Comparison of ENCODE assay signal across 25 cellular contexts in the genomic region with DNA sequence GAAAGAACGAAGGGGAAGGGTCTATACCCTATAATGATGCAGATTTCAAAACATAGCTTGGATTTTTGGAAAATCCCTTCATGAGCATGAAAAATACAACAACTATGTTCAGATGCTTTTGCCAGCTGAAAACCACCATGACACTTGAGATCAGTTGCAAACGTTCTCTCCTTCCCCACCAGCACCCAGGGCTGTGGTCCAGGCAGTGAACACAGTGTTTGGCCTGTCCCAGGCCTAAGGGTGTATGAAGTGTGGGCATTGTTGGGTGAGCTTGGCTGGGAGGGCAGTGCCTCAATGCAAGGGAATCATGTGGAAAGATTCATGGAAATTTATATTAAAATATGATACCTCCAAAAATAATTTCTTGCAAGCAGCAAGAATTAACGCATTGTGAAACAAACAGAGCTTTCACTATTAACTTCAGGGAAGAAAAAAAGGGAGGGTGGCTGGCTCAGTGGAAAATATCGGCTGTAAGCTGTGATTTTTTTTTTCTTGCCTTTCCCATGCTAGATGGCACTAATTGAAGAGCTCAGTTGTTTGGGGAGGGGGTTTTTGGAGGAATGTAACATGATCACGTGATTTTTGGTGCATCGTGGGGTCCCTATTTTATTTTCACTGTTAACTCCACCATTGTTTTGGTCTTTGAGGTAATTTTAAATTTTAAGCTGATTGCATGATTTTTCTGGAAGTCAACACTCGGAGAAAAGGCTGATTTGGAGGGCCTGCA. TPM values are rescaled to one million over a fixed set of nuclear protein-coding genes. Genes with fewer than 3 reads are reported as not detected.
DNase-seq lines count a peak whose midpoint lies in the region; ATAC-seq and TF ChIP-seq lines count a peak whose summit lies in the region.
"Had no signal": no experiment of that assay in that cellular context is flagged by ENCODE, and none has a peak within 500 bp of the region (broad histone marks: within the 10 kb centered on the region; RNA-seq: fewer than 3 reads in every experiment).

No MANE protein-coding gene starts in this region.

- H3K27me3 ChIP-seq in GM06990 (replicated peaks; ENCODE audit: control insufficient read depth, insufficient read depth, low read length) (no peaks in the 10 kb centered on the region), GM23338 (ENCODE audit: insufficient read depth) (no peaks in the 10 kb centered on the region), neural progenitor cell (no peaks in the 10 kb centered on the region)
- H3K27me3 ChIP-seq: SJCRH30, tibial nerve had no signal

- H3K9me3 Mint-ChIP-seq in GM23338 = no peaks in the 10 kb centered on the region
- H3K9me3 Mint-ChIP-seq in chondrocyte (ENCODE audit: low read depth) = no peaks in the 10 kb centered on the region
- no peaks in the 10 kb centered on the region for H3K9me3 Mint-ChIP-seq in neural progenitor cell
- H3K9me3 Mint-ChIP-seq in osteocyte (ENCODE audit: unreplicated experiment) = no peaks in the 10 kb centered on the region
- H3K9me3 Mint-ChIP-seq: CD8-positive, alpha-beta T cell had no signal

- H3K9ac ChIP-seq in neural progenitor cell = no peak overlapping the region

- H4K20me1 ChIP-seq in GM23338 (replicated peaks; ENCODE audit: insufficient read depth) (no peaks in the 10 kb centered on the region), neural progenitor cell (ENCODE audit: low read depth) (no peaks in the 10 kb centered on the region)

- H3K4me3 Mint-ChIP-seq in GM23338 (no peak overlapping the region), chondrocyte (ENCODE audit: unreplicated experiment) (no peak overlapping the region), neural progenitor cell (no peak overlapping the region), osteocyte (ENCODE audit: unreplicated experiment) (no peak overlapping the region)
- H3K4me3 Mint-ChIP-seq: activated CD4-positive, alpha-beta T cell treated with anti-CD3 and anti-CD28 coated beads, Interleukin-2, amount 10 ng/mL, durations not matched to agents 7 days and 5 days; CD8-positive, alpha-beta T cell; T-helper 1 cell treated with Interleukin-12 subunit alpha and Interleukin-12 subunit beta and Interleukin-4 antibody, amounts not matched to agents 30 μg/mL and 1 μg/mL, for 36 hours had no signal

- H3K9me2 ChIP-seq in GM23338 (ENCODE audit: insufficient read depth) = peaks cover 12% of the 10 kb centered on the region; the same call in 1 of the 2 replicates

- H3K4me1 Mint-ChIP-seq in GM23338 = no peaks in the 10 kb centered on the region; the same call in 2 of the 3 replicates
- H3K4me1 Mint-ChIP-seq in chondrocyte (ENCODE audit: low read depth) = peaks cover 27% of the 10 kb centered on the region
- peaks cover 3% of the 10 kb centered on the region for H3K4me1 Mint-ChIP-seq in neural progenitor cell
- peaks cover 10% of the 10 kb centered on the region for H3K4me1 Mint-ChIP-seq in osteocyte (ENCODE audit: unreplicated experiment)

- no peaks in the 10 kb centered on the region for H3K4me1 ChIP-seq in GM23338 (ENCODE audit: insufficient read depth)
- H3K4me1 ChIP-seq in neural progenitor cell = no peaks in the 10 kb centered on the region

- H3K4me2 ChIP-seq in GM23338 (no peak overlapping the region), neural progenitor cell (no peak overlapping the region)
- H3K4me2 ChIP-seq: smooth muscle cell had no signal

- no peak overlapping the region for H3K27ac ChIP-seq in GM23338 (ENCODE audit: low read depth)
- H3K27ac ChIP-seq in neural progenitor cell = no peak overlapping the region
- H3K27ac ChIP-seq: left ventricle myocardium inferior, SJCRH30 had no signal

- no peak for ATAC-seq in GM23338
- ATAC-seq in GM18873 (IDR thresholded peaks at IDR 0.05; ENCODE audit: low FRiP score, unreplicated experiment) = no peak
- ATAC-seq: CD8-positive, alpha-beta T cell; Panc1 had no signal

- H3K79me2 ChIP-seq in GM23338 (replicated peaks; ENCODE audit: insufficient read depth) = no peaks in the 10 kb centered on the region
- no peaks in the 10 kb centered on the region for H3K79me2 ChIP-seq in neural progenitor cell (ENCODE audit: low read depth)

- H2AFZ ChIP-seq in GM23338 = 0 out of 2 replicates have a peak overlapping the region, but pooled peaks have one; percentile 63
- peak overlapping the region; percentile 46 for H2AFZ ChIP-seq in neural progenitor cell (replicated peaks)

- no peak for TF ChIP-seq CTCF in GM06990 (IDR thresholded peaks at IDR 0.05; ENCODE audit: insufficient read depth, low read length, poor library complexity, severe bottlenecking)
- TF ChIP-seq CTCF in GM23338 (conservative IDR thresholded peaks at IDR 0.05; ENCODE audit: low read depth in 2 of 2) = no peak
- no peak for TF ChIP-seq CTCF in chondrocyte (IDR thresholded peaks at IDR 0.05)
- no peak for TF ChIP-seq CTCF in neural progenitor cell (IDR thresholded peaks at IDR 0.05)
- TF ChIP-seq CTCF in osteocyte (IDR thresholded peaks at IDR 0.05) = no peak

- no peaks in the 10 kb centered on the region for H3K36me3 Mint-ChIP-seq in GM23338 (ENCODE audit: low read depth)
- H3K36me3 Mint-ChIP-seq in chondrocyte (ENCODE audit: low read depth) = no peaks in the 10 kb centered on the region
- no peaks in the 10 kb centered on the region for H3K36me3 Mint-ChIP-seq in neural progenitor cell
- H3K36me3 Mint-ChIP-seq in osteocyte (ENCODE audit: unreplicated experiment) = no peaks in the 10 kb centered on the region
- H3K36me3 Mint-ChIP-seq: CD8-positive, alpha-beta T cell had no signal

- H3F3A ChIP-seq in GM23338 (replicated peaks; ENCODE audit: low read depth) = no peaks in the 10 kb centered on the region
- H3F3A ChIP-seq in neural progenitor cell (ENCODE audit: low read depth) = no peaks in the 10 kb centered on the region

- H3K36me3 ChIP-seq in GM06990 (ENCODE audit: control insufficient read depth, insufficient read depth, low read length) (no peaks in the 10 kb centered on the region), GM23338 (ENCODE audit: insufficient read depth) (no peaks in the 10 kb centered on the region), neural progenitor cell (no peaks in the 10 kb centered on the region)
- H3K36me3 ChIP-seq: left ventricle myocardium inferior, SJCRH30, tibial nerve had no signal

- H3K4me3 ChIP-seq in GM06990 (replicated peaks; ENCODE audit: low read depth, low read length) (peak overlapping the region; percentile 40), GM23338 (no peak overlapping the region), neural progenitor cell (no peak overlapping the region)
- H3K4me3 ChIP-seq: left ventricle myocardium inferior, SJCRH30, smooth muscle cell, tibial nerve had no signal

- H3K9me3 ChIP-seq in neural progenitor cell (ENCODE audit: low read depth) = no peaks in the 10 kb centered on the region
- H3K9me3 ChIP-seq: left ventricle myocardium inferior, SJCRH30, tibial nerve had no signal

- H3K27ac Mint-ChIP-seq in GM23338 (no peak overlapping the region), chondrocyte (ENCODE audit: unreplicated experiment) (peak overlapping the region; percentile 59), neural progenitor cell (no peak overlapping the region), osteocyte (ENCODE audit: unreplicated experiment) (no peak overlapping the region)
- H3K27ac Mint-ChIP-seq: activated CD4-positive, alpha-beta T cell treated with anti-CD3 and anti-CD28 coated beads, Interleukin-2, amount 10 ng/mL, durations not matched to agents 7 days and 5 days; CD8-positive, alpha-beta T cell; T-helper 1 cell treated with Interleukin-12 subunit alpha and Interleukin-12 subunit beta and Interleukin-4 antibody, amounts not matched to agents 30 μg/mL and 1 μg/mL, for 36 hours had no signal

- H3K27me3 Mint-ChIP-seq in GM23338 (ENCODE audit: insufficient read depth, low read depth, poor library complexity) = no peaks in the 10 kb centered on the region
- no peaks in the 10 kb centered on the region for H3K27me3 Mint-ChIP-seq in chondrocyte (ENCODE audit: low read depth)
- no peaks in the 10 kb centered on the region for H3K27me3 Mint-ChIP-seq in neural progenitor cell (ENCODE audit: insufficient read depth, low read depth)
- H3K27me3 Mint-ChIP-seq in osteocyte (ENCODE audit: unreplicated experiment) = no peaks in the 10 kb centered on the region
- H3K27me3 Mint-ChIP-seq: activated CD4-positive, alpha-beta T cell treated with anti-CD3 and anti-CD28 coated beads, Interleukin-2, amount 10 ng/mL, durations not matched to agents 7 days and 5 days had no signal

- DNase-seq in GM06990 (ENCODE audit: extremely low read depth, insufficient read length) (no peak), GM23338 (ENCODE audit: low spot score) (no peak), chondrocyte (ENCODE audit: low spot score) (no peak), neural progenitor cell (ENCODE audit: low spot score) (no peak), osteocyte (ENCODE audit: extremely low spot score, unreplicated experiment) (no peak)
- no peak for DNase-seq in effector CD8-positive, alpha-beta T cell (lab: John Stamatoyannopoulos, UW)
- DNase-seq: activated CD4-positive, alpha-beta T cell treated with anti-CD3 and anti-CD28 coated beads, Interleukin-2, amount 10 ng/mL, durations not matched to agents 7 days and 5 days; activated CD8-positive, alpha-beta memory T cell treated with anti-CD3 and anti-CD28 coated beads, Interleukin-2, amount 50 U/mL, for 48 hours; amygdala; CD8-positive, alpha-beta T cell; dermis blood vessel endothelial cell; foreskin fibroblast; GF-D8; left ventricle myocardium inferior; NCI-H1417 treated with DMSO at 0.1 percent for 48 hours; NCI-H2107; NCI-H510A; SJCRH30; stimulated activated CD4-positive, alpha-beta T cell treated with anti-CD3 and anti-CD28 coated beads, Interleukin-2, amount 100 ng/mL, for 48 hours; stimulated activated naive CD4-positive, alpha-beta T cell treated with Interleukin-2 at 50 U/mL for 16 hours had no signal

TF ChIP-seq in GM23338, 12 proteins besides CTCF, POLR2A, EP300 and RAD21 (continues in another document):
- TF ChIP-seq EZH2 (IDR thresholded peaks at IDR 0.05; ENCODE audit: low read depth, unreplicated experiment) (no peak), NANOG (IDR thresholded peaks at IDR 0.05; ENCODE audit: borderline replicate concordance) (no peak), ZNF331 (CRISPR knock-in tag; IDR thresholded peaks at IDR 0.05; ENCODE audit: low read depth) (no peak), JUNB (IDR thresholded peaks at IDR 0.05; ENCODE audit: unreplicated experiment) (no peak), ZNF114 (CRISPR knock-in tag; IDR thresholded peaks at IDR 0.05) (no peak)

RNA-seq across cellular contexts. Expression of a gene that starts 52.0 kb away (rescaled TPM):
- total RNA-seq in GM23338 (2014; rRNA removed; shearing (Covaris generic)) = 23.2 and 31.4 TPM in 2 replicates
- 22.9 and 31.4 TPM in 2 replicates for polyA plus RNA-seq in GM23338 (2016; fragmentation: Nextera tagmentation; extraction: Ambion mirVana)
- 60.3 to 97.8 TPM (median 91.2 TPM) in 3 replicates for total RNA-seq in chondrocyte
- 19.7 and 21.2 TPM in 2 replicates for total RNA-seq in neural progenitor cell (ENCODE audit: low replicate concordance)
- 40.9 and 46.2 TPM in 2 replicates for total RNA-seq in osteocyte
